8 cellular contexts compared by ENCODE assay signal in genomic region chr5:116574682-116575634, GRCh38. TPM values are rescaled to one million over a fixed set of nuclear protein-coding genes. Genes with fewer than 3 reads are reported as not detected.
DNase-seq lines count a peak whose midpoint lies in the region; ATAC-seq, FAIRE-seq and TF ChIP-seq lines count a peak whose summit lies in the region.

SEMA6A (minus strand) TSS chr5:116574823; CDS start chr5:116504944, 69,879 bp downstream.

- TF ChIP-seq POLR2A in transverse colon (IDR thresholded peaks at IDR 0.05) = peak; percentile 85

- no peak for FAIRE-seq in D721Med (lab: Jason Lieb, UNC)

- H3K9me3 ChIP-seq in neuronal stem cell (replicated peaks in 1 of 2; ENCODE audit: control insufficient read depth in 2 of 2, insufficient read depth in 1 of 2, low read depth in 1 of 2, low read length in 2 of 2) = no peaks in the 10 kb centered on the region
- no peaks in the 10 kb centered on the region for H3K9me3 ChIP-seq in transverse colon

- peak within 1 kb of the TSS; percentile 93 for H2BK12ac ChIP-seq in neuronal stem cell (ENCODE audit: low read length)

- H2BK120ac ChIP-seq in neuronal stem cell (ENCODE audit: low read depth, low read length) = peak within 1 kb of the TSS; percentile 10

- no peak within 1 kb of the TSS for H4K91ac ChIP-seq in neuronal stem cell (ENCODE audit: low read depth, low read length, poor library complexity)

- H3K4me1 ChIP-seq in neuronal stem cell (ENCODE audit: control insufficient read depth in 2 of 2, insufficient read depth in 1 of 2, low read depth in 1 of 2, low read length in 2 of 2) (peaks cover 2 to 5% of the 10 kb centered on the region in 2 donors), transverse colon (peaks cover 0 to 26% (median 9%) of the 10 kb centered on the region in 4 donors)

- H2BK5ac ChIP-seq in neuronal stem cell (ENCODE audit: low read length) = peak within 1 kb of the TSS; percentile 88

- H2AFZ ChIP-seq in neuronal stem cell (ENCODE audit: low read length) = peak within 1 kb of the TSS; percentile 92

- peak within 1 kb of the TSS; percentile 94 for H3K4me2 ChIP-seq in neuronal stem cell (ENCODE audit: insufficient read depth, low read length, poor library complexity, severe bottlenecking)

- intact Hi-C loops in transverse colon (cut with DNase I; ENCODE audit: low total_unique reads) = loop anchor here (10.0 kb wide), 1 partner anchor 830 kb away; no protein-coding TSS in a partner anchor

- H3K4me3 Mint-ChIP-seq in glutamatergic neuron (ENCODE audit: unreplicated experiment) = peak within 1 kb of the TSS; percentile 99

- peak within 1 kb of the TSS; percentile 94 for H3K14ac ChIP-seq in neuronal stem cell (ENCODE audit: low read length)

- H3K36me3 ChIP-seq in neuronal stem cell (replicated peaks in 1 of 2; ENCODE audit: control insufficient read depth in 2 of 2, insufficient read depth in 2 of 2, low read length in 2 of 2) = no peaks in the 10 kb centered on the region
- no peaks in the 10 kb centered on the region for H3K36me3 ChIP-seq in transverse colon

- H3K4ac ChIP-seq in neuronal stem cell (ENCODE audit: low read length) = peak within 1 kb of the TSS; percentile 67

- H3K4me1 Mint-ChIP-seq in glutamatergic neuron (ENCODE audit: low read depth, unreplicated experiment) = peaks cover 4% of the 10 kb centered on the region

- peaks cover 0 to 19% of the 10 kb centered on the region in 2 donors for H3K36me3 Mint-ChIP-seq in activated naive CD4-positive, alpha-beta T cell treated with anti-CD3 and anti-CD28 coated beads, Interleukin-2, amount 50 U/mL, for 72 hours
- H3K36me3 Mint-ChIP-seq in glutamatergic neuron (ENCODE audit: unreplicated experiment) = no peaks in the 10 kb centered on the region

- H3K27me3 ChIP-seq in neuronal stem cell (ENCODE audit: control insufficient read depth in 3 of 3, insufficient read depth in 3 of 3, low read depth in 1 of 3, low read length in 3 of 3) (no peaks in the 10 kb centered on the region), transverse colon (peaks cover 14% of the 10 kb centered on the region)

- peak within 1 kb of the TSS in 1 of 2 donors; percentile 73 for H3K27ac Mint-ChIP-seq in activated naive CD4-positive, alpha-beta T cell treated with anti-CD3 and anti-CD28 coated beads, Interleukin-2, amount 50 U/mL, for 72 hours
- H3K27ac Mint-ChIP-seq in glutamatergic neuron (ENCODE audit: unreplicated experiment) = peak within 1 kb of the TSS; percentile 99

- H3K9me3 Mint-ChIP-seq in activated naive CD4-positive, alpha-beta T cell treated with anti-CD3 and anti-CD28 coated beads, Interleukin-2, amount 50 U/mL, for 72 hours = no peaks in the 10 kb centered on the region
- H3K9me3 Mint-ChIP-seq in glutamatergic neuron (ENCODE audit: unreplicated experiment) = peaks cover 33% of the 10 kb centered on the region

- no peak for TF ChIP-seq CTCF in D721Med (IDR thresholded peaks at IDR 0.05; ENCODE audit: insufficient read depth, missing control alignments)
- no peak for TF ChIP-seq CTCF in glutamatergic neuron (IDR thresholded peaks at IDR 0.05; ENCODE audit: partially characterized antibody, unreplicated experiment)
- peak in 3 of 5 experiments; percentile 6 to 48 (median 45) for TF ChIP-seq CTCF in transverse colon (IDR thresholded peaks at IDR 0.05)

- WGBS in neuronal stem cell (ENCODE audit: extremely low coverage in 2 of 2, insufficient read length in 2 of 2, insufficient replicate concordance in 1 of 2), 2 donors = no CpG with 5 or more reads among the region's 61 CpGs
- 0 to 2% methylated on average over 15 to 61 of the region's 61 CpGs for WGBS in transverse colon (ENCODE audit: low coverage in 1 of 2), 2 donors

- no peak within 1 kb of the TSS for H4K8ac ChIP-seq in neuronal stem cell (ENCODE audit: low read depth, low read length)

- peak within 1 kb of the TSS; percentile 89 for H3K18ac ChIP-seq in neuronal stem cell (ENCODE audit: low read length)

- no peaks in the 10 kb centered on the region for H3K79me1 ChIP-seq in neuronal stem cell (ENCODE audit: low read depth, low read length)

- H3K27me3 Mint-ChIP-seq in glutamatergic neuron (ENCODE audit: unreplicated experiment) = peaks cover 26% of the 10 kb centered on the region

- in situ Hi-C loops in transverse colon (cut with MboI; ENCODE audit: low pct_ligation_motif_present in 1 of 4, low pct_unique_long_range_greater_than_20kb in 1 of 4, low sequenced_read_pairs in 3 of 4) = loop anchor here (25.0 kb wide), 3 partner anchors 362 to 487 kb away; no protein-coding TSS in a partner anchor

- peak within 1 kb of the TSS; percentile 99 for H3K9ac ChIP-seq in neuronal stem cell (ENCODE audit: low read depth, low read length, poor library complexity)

- peak within 1 kb of the TSS; percentile 83 for H2AK5ac ChIP-seq in neuronal stem cell (ENCODE audit: low read depth, low read length)

- ATAC-seq in GM19463 (IDR thresholded peaks at IDR 0.05; ENCODE audit: unreplicated experiment) (peak; percentile 51), HG03558 (IDR thresholded peaks at IDR 0.05; ENCODE audit: extremely low read depth, unreplicated experiment) (peak; percentile 36)
- peak; percentile 27 to 80 for ATAC-seq in activated naive CD4-positive, alpha-beta T cell treated with anti-CD3 and anti-CD28 coated beads, Interleukin-2, amount 50 U/mL, for 72 hours

- DNase-seq in D721Med (ENCODE audit: insufficient read length, low spot score) (peak; percentile 57), NCI-H82 treated with DMSO at 0.1 percent for 48 hours (lab: John Stamatoyannopoulos, UW; ENCODE audit: unreplicated experiment) (peak; percentile 47), glutamatergic neuron (peak; percentile 98), neuronal stem cell (ENCODE audit: low spot score) (peak; percentile 97), transverse colon (peak; percentile 96)
- peak in 1 of 2 donors; percentile 80 for DNase-seq in activated naive CD4-positive, alpha-beta T cell treated with anti-CD3 and anti-CD28 coated beads, Interleukin-2, amount 50 U/mL, for 72 hours (ENCODE audit: low spot score in 2 of 2)

- no peak for TF ChIP-seq EP300 in transverse colon (IDR thresholded peaks at IDR 0.05; ENCODE audit: low read depth)

- peak within 1 kb of the TSS; percentile 90 for H3K23ac ChIP-seq in neuronal stem cell (ENCODE audit: low read depth, low read length, poor library complexity)

- H3K4me3 ChIP-seq in neuronal stem cell (ENCODE audit: low read length in 2 of 2) (peak within 1 kb of the TSS; percentile 69 to 90), transverse colon (peak within 1 kb of the TSS; percentile 66 to 90 (median 74))

- peak within 1 kb of the TSS; percentile 98 for H2BK15ac ChIP-seq in neuronal stem cell (ENCODE audit: low read length)

- peak within 1 kb of the TSS; percentile 86 for H3K27ac ChIP-seq in neuronal stem cell (replicated peaks; ENCODE audit: low read length)
- peak within 1 kb of the TSS; percentile 81 to 91 (median 88) for H3K27ac ChIP-seq in transverse colon

RNA-seq across cellular contexts. Expression of gene SEMA6A, which starts in this region (rescaled TPM):
- under 1 TPM in 1 of 2 donors, not detected in 1; 0.18 TPM for total RNA-seq in activated naive CD4-positive, alpha-beta T cell treated with anti-CD3 and anti-CD28 coated beads, Interleukin-2, amount 50 U/mL, for 72 hours
- 424 TPM for total RNA-seq in glutamatergic neuron (ENCODE audit: unreplicated experiment)
- polyA plus RNA-seq in neuronal stem cell (2013, experiment 1 of 2) = 42.9 TPM
- 45.0 TPM for polyA plus RNA-seq in neuronal stem cell (2013, experiment 2 of 2)
- total RNA-seq in transverse colon = 100 to 1,000 TPM in 3 of 4 donors, 10 to 100 TPM in 1; 76.7 to 231 (median 117) TPM

Comparison
In these comparisons a context has a peak if more than half of its experiments do, and no peak if none do; other contexts are left out.
1. RNA of gene SEMA6A (total RNA-seq): 424 TPM in glutamatergic neuron (single experiment) and 76.7 to 231 TPM in transverse colon; 0.18 TPM in activated naive CD4-positive, alpha-beta T cell treated with anti-CD3 and anti-CD28 coated beads, Interleukin-2, amount 50 U/mL, for 72 hours; every median in the first group is over 10 times any median in the second.
2. Peak in ATAC-seq in activated naive CD4-positive, alpha-beta T cell treated with anti-CD3 and anti-CD28 coated beads, Interleukin-2, amount 50 U/mL, for 72 hours; RNA of the gene not detected or under 1 TPM.
3. CTCF ChIP-seq: peak in transverse colon (3 of 5); none in D721Med (single experiment) and glutamatergic neuron (single experiment).
4. Peak in every context shown above with its lines, with median percentiles within 50 percentile points of each other: ATAC-seq.